ENCODE assay signal across 23 cellular contexts in the genomic region with DNA sequence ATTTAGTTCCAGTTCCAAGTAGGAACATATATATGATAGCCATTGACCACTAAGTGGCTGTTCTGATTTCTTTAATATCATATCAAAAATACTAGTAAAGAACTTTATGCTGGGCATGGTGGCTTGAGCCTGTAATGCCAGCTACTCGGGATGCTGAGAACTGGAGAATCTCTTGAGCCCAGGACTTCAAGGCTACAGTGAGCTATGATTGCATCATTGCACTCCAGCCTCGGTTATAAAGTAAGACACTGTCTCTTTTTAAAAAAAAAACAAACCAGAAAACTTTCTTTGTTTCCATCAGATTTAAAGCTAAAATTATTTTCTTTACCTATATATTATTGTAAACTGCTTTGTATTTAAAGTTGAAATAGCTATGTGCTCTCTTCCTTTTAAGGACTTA.
"Had no signal": no experiment of that assay in that cellular context is flagged by ENCODE, and none has a peak within 500 bp of the region (broad histone marks: within the 10 kb centered on the region; RNA-seq: fewer than 3 reads in every experiment).

No MANE protein-coding gene starts in this region.

- H3K27ac Mint-ChIP-seq: dendritic cell treated with granulocyte-macrophage colony-stimulating factor and Interleukin-4, amounts not matched to agents 40 ng/mL and 50 ng/mL, for 4 days; nephron; stimulated activated memory B cell treated with anti-CD40 and anti-IgM and Interleukin-4, amounts not matched to agents 10 μg/mL and 1 μg/mL and 100 μg/mL, for 72 hours; stimulated activated naive CD8-positive, alpha-beta T cell treated with anti-CD3 and anti-CD28 coated beads, Interleukin-15, Interleukin-2, amounts not matched to agents 100 ng/mL and 50 ng/mL, for 24 hours had no signal

- H3K4me1 Mint-ChIP-seq: naive B cell, nephron had no signal

- H3K27me3 ChIP-seq: esophagus muscularis mucosa, foreskin keratinocyte, hepatocyte, spleen, testis, tibial nerve, upper lobe of right lung, vagina had no signal

- H3K4me2 ChIP-seq: hepatocyte had no signal

- DNase-seq: effector memory CD8-positive, alpha-beta T cell; foreskin keratinocyte; head of caudate nucleus; left colon; mesendoderm; naive B cell; spleen; stimulated activated CD4-positive, alpha-beta T cell treated with anti-CD3 and anti-CD28 coated beads, Interleukin-15, amount 100 ng/mL, for 24 hours; stimulated activated CD4-positive, alpha-beta T cell treated with anti-CD3 and anti-CD28 coated beads, Interleukin-1b, Interleukin-23, amount 100 ng/mL, for 48 hours; stimulated activated CD4-positive, alpha-beta T cell treated with anti-CD3 and anti-CD28 coated beads, Interleukin-4, amount 100 ng/mL, for 24 hours; testis; upper lobe of right lung had no signal

- H3K4me3 ChIP-seq: esophagus muscularis mucosa, hepatocyte, prostate gland, spleen, testis, tibial nerve, upper lobe of right lung, vagina had no signal

- H3K4me3 Mint-ChIP-seq: dendritic cell treated with granulocyte-macrophage colony-stimulating factor and Interleukin-4, amounts not matched to agents 40 ng/mL and 50 ng/mL, for 4 days; effector memory CD8-positive, alpha-beta T cell; naive B cell; nephron; stimulated activated memory B cell treated with anti-CD40 and anti-IgM and Interleukin-4, amounts not matched to agents 10 μg/mL and 1 μg/mL and 100 μg/mL, for 72 hours; stimulated activated naive CD8-positive, alpha-beta T cell treated with anti-CD3 and anti-CD28 coated beads, Interleukin-15, Interleukin-2, amounts not matched to agents 100 ng/mL and 50 ng/mL, for 24 hours had no signal

- H3K27me3 Mint-ChIP-seq: dendritic cell treated with granulocyte-macrophage colony-stimulating factor and Interleukin-4, amounts not matched to agents 40 ng/mL and 50 ng/mL, for 4 days; effector memory CD8-positive, alpha-beta T cell; naive B cell; stimulated activated memory B cell treated with anti-CD40 and anti-IgM and Interleukin-4, amounts not matched to agents 10 μg/mL and 1 μg/mL and 100 μg/mL, for 72 hours; stimulated activated naive CD8-positive, alpha-beta T cell treated with anti-CD3 and anti-CD28 coated beads, Interleukin-15, Interleukin-2, amounts not matched to agents 100 ng/mL and 50 ng/mL, for 24 hours had no signal

- H3K9me3 ChIP-seq: esophagus muscularis mucosa, prostate gland, spleen, testis, tibial nerve, upper lobe of right lung, vagina had no signal

- H3K9me3 Mint-ChIP-seq: dendritic cell treated with granulocyte-macrophage colony-stimulating factor and Interleukin-4, amounts not matched to agents 40 ng/mL and 50 ng/mL, for 4 days; effector memory CD8-positive, alpha-beta T cell; naive B cell; nephron; stimulated activated memory B cell treated with anti-CD40 and anti-IgM and Interleukin-4, amounts not matched to agents 10 μg/mL and 1 μg/mL and 100 μg/mL, for 72 hours; stimulated activated naive CD8-positive, alpha-beta T cell treated with anti-CD3 and anti-CD28 coated beads, Interleukin-15, Interleukin-2, amounts not matched to agents 100 ng/mL and 50 ng/mL, for 24 hours had no signal

- H3K36me3 ChIP-seq: prostate gland had no signal

- H2AFZ ChIP-seq: hepatocyte, parathyroid adenoma had no signal

- H3K79me2 ChIP-seq: hepatocyte, parathyroid adenoma had no signal

- H3K27ac ChIP-seq: epithelial cell of prostate, esophagus muscularis mucosa, foreskin keratinocyte, hepatocyte, parathyroid adenoma, prostate gland, spleen, testis, tibial nerve, upper lobe of right lung, vagina had no signal

- H3K4me1 ChIP-seq: foreskin keratinocyte, parathyroid adenoma, prostate gland, spleen, testis, tibial nerve, upper lobe of right lung, vagina had no signal

- H3K9ac ChIP-seq: parathyroid adenoma had no signal
